In genomic region chr6:150627601-150628012, GRCh38 we compare ENCODE assay signal across 16 cellular contexts. TPM values are rescaled to one million over a fixed set of nuclear protein-coding genes. Genes with fewer than 3 reads are reported as not detected.
DNase-seq lines count a peak whose midpoint lies in the region; ATAC-seq, FAIRE-seq and TF ChIP-seq lines count a peak whose summit lies in the region.
"Had no signal": no experiment of that assay in that cellular context is flagged by ENCODE, and none has a peak within 500 bp of the region (broad histone marks: within the 10 kb centered on the region; RNA-seq: fewer than 3 reads in every experiment).

No MANE protein-coding gene starts in this region.

- no peak overlapping the region for H2AFZ ChIP-seq in PC-3 (ENCODE audit: low read length)

- H3K27me3 Mint-ChIP-seq in natural killer cell treated with Interleukin-12 subunit alpha and Interleukin-12 subunit beta and Interleukin-15 and Interleukin-18, amount 100 ng/mL, for 72 hours = peaks cover 0 to 8% of the 10 kb centered on the region in 2 donors
- H3K27me3 Mint-ChIP-seq in activated T-helper 17 cell treated with anti-CD3 and anti-CD28 coated beads, Interleukin-2, amount 50 U/mL, for 72 hours = no peaks in the 10 kb centered on the region

- POLR2A ChIA-PET in PC-3 (lab: Charles Lee; ENCODE audit: unreplicated experiment) = no interaction called here

- no peak overlapping the region for H3K9ac ChIP-seq in PC-3 (ENCODE audit: low read length)
- H3K9ac ChIP-seq: BLaER1 had no signal

- no peak overlapping the region for H3K27ac Mint-ChIP-seq in natural killer cell treated with Interleukin-12 subunit alpha and Interleukin-12 subunit beta and Interleukin-15 and Interleukin-18, amount 100 ng/mL, for 72 hours
- H3K27ac Mint-ChIP-seq in activated T-helper 17 cell treated with anti-CD3 and anti-CD28 coated beads, Interleukin-2, amount 50 U/mL, for 72 hours = no peak overlapping the region

- no peak for TF ChIP-seq CTCF in PC-3 (conservative IDR thresholded peaks at IDR 0.05; ENCODE audit: low read depth, low read length)
- TF ChIP-seq CTCF in heart right ventricle (IDR thresholded peaks at IDR 0.05) = no peak

- H3K27me3 ChIP-seq in PC-3 (ENCODE audit: low read length) = no peaks in the 10 kb centered on the region
- no peaks in the 10 kb centered on the region for H3K27me3 ChIP-seq in heart right ventricle
- no peaks in the 10 kb centered on the region for H3K27me3 ChIP-seq in small intestine (ENCODE audit: control insufficient read depth in 2 of 2, insufficient read depth in 2 of 2, low read length in 2 of 2)
- H3K27me3 ChIP-seq: BLaER1 had no signal

- no peaks in the 10 kb centered on the region for H3K4me1 Mint-ChIP-seq in natural killer cell treated with Interleukin-12 subunit alpha and Interleukin-12 subunit beta and Interleukin-15 and Interleukin-18, amount 100 ng/mL, for 72 hours (ENCODE audit: low read depth in 2 of 2)
- H3K4me1 Mint-ChIP-seq in activated T-helper 17 cell treated with anti-CD3 and anti-CD28 coated beads, Interleukin-2, amount 50 U/mL, for 72 hours = peaks cover 18% of the 10 kb centered on the region

- H3K4me3 Mint-ChIP-seq in natural killer cell treated with Interleukin-12 subunit alpha and Interleukin-12 subunit beta and Interleukin-15 and Interleukin-18, amount 100 ng/mL, for 72 hours = no peak overlapping the region
- no peak overlapping the region for H3K4me3 Mint-ChIP-seq in activated T-helper 17 cell treated with anti-CD3 and anti-CD28 coated beads, Interleukin-2, amount 50 U/mL, for 72 hours

- no peaks in the 10 kb centered on the region for H3F3A ChIP-seq in PC-3 (ENCODE audit: low read length, unreplicated experiment)

- H4K20me1 ChIP-seq in PC-3 (ENCODE audit: low read length) = no peaks in the 10 kb centered on the region
- H4K20me1 ChIP-seq: BLaER1 had no signal

- no peaks in the 10 kb centered on the region for H3K9me2 ChIP-seq in PC-3 (replicated peaks; ENCODE audit: low read length)

- BruUV-seq in PC-3 (replicated peaks; lab: Mats Ljungman, UMichigan) = no TSS peak

- H3K4me1 ChIP-seq in PC-3 (ENCODE audit: insufficient read depth, low read length) (peaks cover 10% of the 10 kb centered on the region), heart right ventricle (peaks cover 0 to 52% (median 22%) of the 10 kb centered on the region in 9 donors), small intestine (ENCODE audit: control insufficient read depth in 2 of 2, insufficient read depth in 1 of 2, low read depth in 1 of 2, low read length in 1 of 2) (peaks cover 3 to 17% of the 10 kb centered on the region in 2 donors)
- H3K4me1 ChIP-seq: psoas muscle had no signal

- H3K9me3 Mint-ChIP-seq in natural killer cell treated with Interleukin-12 subunit alpha and Interleukin-12 subunit beta and Interleukin-15 and Interleukin-18, amount 100 ng/mL, for 72 hours = no peaks in the 10 kb centered on the region
- no peaks in the 10 kb centered on the region for H3K9me3 Mint-ChIP-seq in activated T-helper 17 cell treated with anti-CD3 and anti-CD28 coated beads, Interleukin-2, amount 50 U/mL, for 72 hours

- intact Hi-C loops in PC-3 (cut with micrococcal nuclease) (no loop called here), heart right ventricle (cut with DNase I) (no loop called here)

- H3K4me2 ChIP-seq in PC-3 (ENCODE audit: low read length) = no peak overlapping the region
- H3K4me2 ChIP-seq: BLaER1 had no signal

- H3K36me3 Mint-ChIP-seq in natural killer cell treated with Interleukin-12 subunit alpha and Interleukin-12 subunit beta and Interleukin-15 and Interleukin-18, amount 100 ng/mL, for 72 hours = no peaks in the 10 kb centered on the region
- no peaks in the 10 kb centered on the region for H3K36me3 Mint-ChIP-seq in activated T-helper 17 cell treated with anti-CD3 and anti-CD28 coated beads, Interleukin-2, amount 50 U/mL, for 72 hours (ENCODE audit: low read depth)

- DNase-seq in GM04504 (ENCODE audit: low read depth) (peak; percentile 67), PC-3 (peak; percentile 27), heart right ventricle (no peak), small intestine (peak; percentile 52)
- DNase-seq in natural killer cell treated with Interleukin-12 subunit alpha and Interleukin-12 subunit beta and Interleukin-15 and Interleukin-18, amount 100 ng/mL, for 72 hours (ENCODE audit: low spot score) = no peak
- DNase-seq: activated CD4-positive, alpha-beta T cell treated with anti-CD3 and anti-CD28 coated beads for 1 hour; cortex of kidney; NCI-H1092; NCI-H446; psoas muscle; trophoblast cell had no signal

- H3K36me3 ChIP-seq in PC-3 (ENCODE audit: low read depth, low read length) = no peaks in the 10 kb centered on the region
- H3K36me3 ChIP-seq in heart right ventricle = no peaks in the 10 kb centered on the region
- H3K36me3 ChIP-seq in small intestine (ENCODE audit: control insufficient read depth in 2 of 2, insufficient read depth in 2 of 2, low read length in 2 of 2) = no peaks in the 10 kb centered on the region
- H3K36me3 ChIP-seq: BLaER1 had no signal

- H3K27ac ChIP-seq in PC-3 (ENCODE audit: low read length) (no peak overlapping the region), heart right ventricle (peak overlapping the region in 6 of 10 donors; percentile 14 to 75 (median 34)), small intestine (ENCODE audit: low read depth in 1 of 2, low read length in 1 of 2) (peak overlapping the region in 1 of 2 donors; percentile 42)
- H3K27ac ChIP-seq: BLaER1, psoas muscle had no signal

- no peaks in the 10 kb centered on the region for H3K9me3 ChIP-seq in PC-3 (ENCODE audit: low read length)
- no peaks in the 10 kb centered on the region for H3K9me3 ChIP-seq in heart right ventricle
- H3K9me3 ChIP-seq in small intestine (ENCODE audit: control insufficient read depth, low read depth) = no peaks in the 10 kb centered on the region
- H3K9me3 ChIP-seq: psoas muscle had no signal

- ATAC-seq in PC-3 (no peak), heart right ventricle (no peak), GM18907 (IDR thresholded peaks at IDR 0.05; ENCODE audit: unreplicated experiment) (no peak), GM19452 (IDR thresholded peaks at IDR 0.05; ENCODE audit: unreplicated experiment) (no peak)
- ATAC-seq in natural killer cell treated with Interleukin-12 subunit alpha and Interleukin-12 subunit beta and Interleukin-15 and Interleukin-18, amount 100 ng/mL, for 72 hours = no peak
- ATAC-seq in activated T-helper 17 cell treated with anti-CD3 and anti-CD28 coated beads, Interleukin-2, amount 50 U/mL, for 72 hours (replicated peaks) = no peak
- ATAC-seq: GM12878, psoas muscle had no signal

- no peak overlapping the region for H3K4me3 ChIP-seq in PC-3 (ENCODE audit: low read length)
- no peak overlapping the region for H3K4me3 ChIP-seq in heart right ventricle
- no peak overlapping the region for H3K4me3 ChIP-seq in small intestine (ENCODE audit: low read depth in 1 of 2, low read length in 2 of 2)
- H3K4me3 ChIP-seq: BLaER1, GM12878, psoas muscle had no signal

- CTCF ChIA-PET in PC-3 (lab: Charles Lee) = no interaction called here

- WGBS in heart right ventricle, 2 donors = 37 to 57% methylated on average over 4 of the region's 4 CpGs
- WGBS in small intestine, 3 donors = 26 to 31% (median 26%) methylated on average over 4 of the region's 4 CpGs

- no peak for FAIRE-seq in small intestine (lab: Jason Lieb, UNC)
- FAIRE-seq: GM12878 had no signal

- H3K79me2 ChIP-seq in PC-3 (ENCODE audit: low read length) = no peaks in the 10 kb centered on the region

RNA-seq across cellular contexts. Expression of gene PLEKHG1, which starts 27.9 kb away (rescaled TPM):
- total RNA-seq in PC-3 (2014; rRNA removed) (1.3 and 1.4 TPM in 2 replicates), heart right ventricle (10 to 100 TPM in 5 of 10 donors, 1 to 10 TPM in 5; 7.6 to 22.2 (median 9.6) TPM)
- polyA plus RNA-seq in heart right ventricle (1 to 10 TPM; 2.6 to 3.2 TPM), small intestine (1 to 10 TPM; 3.0 to 6.6 (median 5.1) TPM)
- total RNA-seq in natural killer cell treated with Interleukin-12 subunit alpha and Interleukin-12 subunit beta and Interleukin-15 and Interleukin-18, amount 100 ng/mL, for 72 hours = 1 to 10 TPM in 1 of 2 donors, under 1 TPM in 1; 0.29 to 3.3 TPM
- 1 to 10 TPM; 2.5 to 7.8 TPM for total RNA-seq in activated T-helper 17 cell treated with anti-CD3 and anti-CD28 coated beads, Interleukin-2, amount 50 U/mL, for 72 hours

Comparison
In these comparisons a context has a peak if more than half of its experiments do, and no peak if none do; other contexts are left out.
1. DNase-seq: peak in GM04504 (single experiment), PC-3 (single experiment) and small intestine (single experiment); none in heart right ventricle (0 of 2) and natural killer cell treated with Interleukin-12 subunit alpha and Interleukin-12 subunit beta and Interleukin-15 and Interleukin-18, amount 100 ng/mL, for 72 hours (single experiment).